In genomic region chr3:94431831-94432230, GRCh38 we compare ENCODE assay signal across 1 cellular context.
TF ChIP-seq lines count a peak whose summit lies in the region.

No MANE protein-coding gene starts in this region.

TF ChIP-seq in H1, 55 proteins besides CTCF, POLR2A, EP300 and RAD21 (continued from another document):
- TF ChIP-seq ATF3 (IDR thresholded peaks at IDR 0.05; ENCODE audit: insufficient read depth, low read depth, low read length) (no peak), POLR2AphosphoS5 (IDR thresholded peaks at IDR 0.05; ENCODE audit: low read depth, low read length) (no peak), HDAC6 (IDR thresholded peaks at IDR 0.05; ENCODE audit: low read depth, low read length) (no peak), KDM5A (IDR thresholded peaks at IDR 0.05; ENCODE audit: low read length) (no peak), RXRA (IDR thresholded peaks at IDR 0.05; ENCODE audit: insufficient read depth, low read depth, low read length) (no peak), ATF2 (IDR thresholded peaks at IDR 0.05; ENCODE audit: low read length) (no peak), TAF1 (IDR thresholded peaks at IDR 0.05; ENCODE audit: low read depth, low read length) (no peak), TAF7 (optimal IDR thresholded peaks at IDR 0.05; ENCODE audit: borderline replicate concordance, low read depth, low read length) (no peak), SUZ12 (IDR thresholded peaks at IDR 0.05; ENCODE audit: low read length) (no peak), POU5F1 (IDR thresholded peaks at IDR 0.05; ENCODE audit: low read depth, low read length) (no peak), CTBP2 (IDR thresholded peaks at IDR 0.05; ENCODE audit: borderline replicate concordance, insufficient read depth, insufficient read length, low read length) (no peak), RBBP5 (IDR thresholded peaks at IDR 0.05; ENCODE audit: borderline replicate concordance, low read depth, low read length) (no peak), SIRT6 (IDR thresholded peaks at IDR 0.05; ENCODE audit: low read length) (no peak)
TF ChIP-seq in H1: peak in this region for 0.
